In the genomic region with DNA sequence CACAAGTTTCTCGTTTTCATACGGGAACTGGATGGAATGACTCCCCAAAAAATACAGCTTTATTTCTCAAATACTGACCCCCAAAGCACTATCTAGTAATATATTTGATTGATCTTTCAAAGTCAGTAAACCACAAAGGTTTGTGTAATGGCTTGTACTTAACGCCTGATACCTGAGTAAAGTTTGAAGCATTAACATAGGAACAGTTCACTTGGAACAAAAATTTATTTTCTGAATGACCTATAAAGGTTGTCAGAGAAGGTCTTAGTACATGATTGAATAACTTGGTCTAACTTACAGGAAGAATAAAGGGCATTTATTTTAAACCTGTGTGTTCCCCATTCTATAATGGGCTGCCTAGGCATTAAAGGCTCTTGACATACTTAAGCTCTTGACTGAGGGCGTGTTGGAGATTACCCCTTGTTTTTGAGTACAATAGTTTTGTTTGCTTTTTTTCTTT, we compare ENCODE assay signal across 8 cellular contexts. TPM values are rescaled to one million over a fixed set of nuclear protein-coding genes. Genes with fewer than 3 reads are reported as not detected.
A peak's percentile ranks its signal among the peaks of the same experiment; 100 is the strongest.
DNase-seq lines count a peak whose midpoint lies in the region; ATAC-seq and TF ChIP-seq lines count a peak whose summit lies in the region.

No MANE protein-coding gene starts in this region.

- no peaks in the 10 kb centered on the region for H3K9me2 ChIP-seq in DOHH2 (replicated peaks; ENCODE audit: control insufficient read depth, low read length)

- H3K9ac ChIP-seq in OCI-LY3 (ENCODE audit: low read length): peak overlapping the region; percentile 89

- no peaks in the 10 kb centered on the region for H4K20me1 ChIP-seq in DOHH2 (ENCODE audit: control insufficient read depth, insufficient read depth, low read depth, low read length)
- H4K20me1 ChIP-seq in OCI-LY3 (ENCODE audit: insufficient read depth, low read length): no peaks in the 10 kb centered on the region

- H3K4me3 ChIP-seq in DOHH2 (ENCODE audit: low read length) (peak overlapping the region; percentile 94), OCI-LY3 (ENCODE audit: low read length) (peak overlapping the region; percentile 91), esophagus (ENCODE audit: low read depth in 1 of 2, low read length in 2 of 2) (peak overlapping the region; percentile 50 to 61)

- H3K9me3 ChIP-seq in DOHH2 (ENCODE audit: control insufficient read depth, insufficient read depth, low read length) (no peaks in the 10 kb centered on the region; the same call in 1 of the 2 replicates), OCI-LY3 (ENCODE audit: insufficient read depth, low read length) (no peaks in the 10 kb centered on the region), esophagus (ENCODE audit: control insufficient read depth in 2 of 2, insufficient read depth in 1 of 2, low read depth in 1 of 2, low read length in 1 of 2) (peaks cover 0 to 5% of the 10 kb centered on the region in 2 donors)

- DNase-seq in pons (ENCODE audit: low spot score): peak; percentile 46
- no peak for DNase-seq in H4 (ENCODE audit: low spot score)
- DNase-seq in activated CD8-positive, alpha-beta T cell treated with anti-CD3 and anti-CD28 coated beads, Interleukin-2, amount 10 ng/mL, durations not matched to agents 7 days and 5 days: no peak
- no peak for DNase-seq in activated CD4-positive, alpha-beta T cell treated with anti-CD3 and anti-CD28 coated beads, Interleukin-2, amount 50 U/mL, for 4 hours

- CTCF ChIA-PET in activated CD8-positive, alpha-beta T cell treated with anti-CD3 and anti-CD28 coated beads, Interleukin-2, amount 10 ng/mL, durations not matched to agents 7 days and 5 days (lab: Charles Lee): no interaction called here

- H3K27me3 ChIP-seq in DOHH2 (ENCODE audit: control insufficient read depth, low read length) (no peaks in the 10 kb centered on the region), OCI-LY3 (ENCODE audit: low read depth, low read length) (peaks cover 20% of the 10 kb centered on the region), esophagus (ENCODE audit: control insufficient read depth in 1 of 2, insufficient read depth in 2 of 2, low read length in 2 of 2) (peaks cover 0 to 3% of the 10 kb centered on the region in 2 donors)

- no peak overlapping the region for H3K27ac Mint-ChIP-seq in activated CD8-positive, alpha-beta T cell treated with anti-CD3 and anti-CD28 coated beads, Interleukin-2, amount 10 ng/mL, durations not matched to agents 7 days and 5 days

- H3K36me3 ChIP-seq in DOHH2 (ENCODE audit: control insufficient read depth, low read length) (peaks cover 7% of the 10 kb centered on the region), OCI-LY3 (replicated peaks; ENCODE audit: low read depth, low read length) (no peaks in the 10 kb centered on the region), esophagus (ENCODE audit: control insufficient read depth in 2 of 2, insufficient read depth in 2 of 2, low read length in 1 of 2) (no peaks in the 10 kb centered on the region)

- POLR2A ChIA-PET in activated CD8-positive, alpha-beta T cell treated with anti-CD3 and anti-CD28 coated beads, Interleukin-2, amount 10 ng/mL, durations not matched to agents 7 days and 5 days (lab: Charles Lee): no interaction called here

- H3K27ac ChIP-seq in DOHH2 (ENCODE audit: low read depth, low read length): no peak overlapping the region
- no peak overlapping the region for H3K27ac ChIP-seq in OCI-LY3 (ENCODE audit: low read length)
- peak overlapping the region in 1 of 2 donors; percentile 40 for H3K27ac ChIP-seq in esophagus (ENCODE audit: low read depth in 2 of 2, low read length in 1 of 2)

- peaks cover 17% of the 10 kb centered on the region for H3K27me3 Mint-ChIP-seq in activated CD8-positive, alpha-beta T cell treated with anti-CD3 and anti-CD28 coated beads, Interleukin-2, amount 10 ng/mL, durations not matched to agents 7 days and 5 days (ENCODE audit: low read depth)

- H2AFZ ChIP-seq in OCI-LY3 (ENCODE audit: low read depth, low read length): peak overlapping the region; percentile 90; the same call in 1 of the 2 replicates

- no peaks in the 10 kb centered on the region for H3K9me3 Mint-ChIP-seq in activated CD8-positive, alpha-beta T cell treated with anti-CD3 and anti-CD28 coated beads, Interleukin-2, amount 10 ng/mL, durations not matched to agents 7 days and 5 days (ENCODE audit: insufficient read depth)

- 9 to 12% methylated on average over 4 of the region's 4 CpGs for WGBS in esophagus, 2 donors

- H3K4me2 ChIP-seq in DOHH2 (ENCODE audit: low read length) (peak overlapping the region; percentile 67), OCI-LY3 (ENCODE audit: low read length) (peak overlapping the region; percentile 76)

- H3K79me2 ChIP-seq in DOHH2 (ENCODE audit: control insufficient read depth, low read length) (peaks cover 28% of the 10 kb centered on the region), OCI-LY3 (ENCODE audit: low read length) (no peaks in the 10 kb centered on the region)

- H3K36me3 Mint-ChIP-seq in activated CD8-positive, alpha-beta T cell treated with anti-CD3 and anti-CD28 coated beads, Interleukin-2, amount 10 ng/mL, durations not matched to agents 7 days and 5 days (ENCODE audit: low read depth): no peaks in the 10 kb centered on the region

- no peak for ATAC-seq in activated CD8-positive, alpha-beta T cell treated with anti-CD3 and anti-CD28 coated beads, Interleukin-2, amount 10 ng/mL, durations not matched to agents 7 days and 5 days
- no peak for ATAC-seq in HG02840 (IDR thresholded peaks at IDR 0.05; ENCODE audit: low FRiP score, unreplicated experiment)

- TF ChIP-seq CTCF in DOHH2 (IDR thresholded peaks at IDR 0.05; ENCODE audit: low read depth, low read length, poor library complexity, severe bottlenecking) (no peak), OCI-LY3 (IDR thresholded peaks at IDR 0.05; ENCODE audit: low read depth, low read length) (no peak)

- peaks cover 8% of the 10 kb centered on the region for H3K4me1 Mint-ChIP-seq in activated CD8-positive, alpha-beta T cell treated with anti-CD3 and anti-CD28 coated beads, Interleukin-2, amount 10 ng/mL, durations not matched to agents 7 days and 5 days (ENCODE audit: low read depth)

- no peak overlapping the region for H3K4me3 Mint-ChIP-seq in activated CD8-positive, alpha-beta T cell treated with anti-CD3 and anti-CD28 coated beads, Interleukin-2, amount 10 ng/mL, durations not matched to agents 7 days and 5 days

- peaks cover 6% of the 10 kb centered on the region; the same call in 1 of the 2 replicates for H3F3A ChIP-seq in DOHH2 (ENCODE audit: control insufficient read depth, insufficient read depth)

- H3K4me1 ChIP-seq in DOHH2 (ENCODE audit: control insufficient read depth, low read length): peaks cover 24% of the 10 kb centered on the region
- H3K4me1 ChIP-seq in OCI-LY3 (ENCODE audit: low read length): peaks cover 16% of the 10 kb centered on the region
- peaks cover 2 to 8% of the 10 kb centered on the region in 2 donors for H3K4me1 ChIP-seq in esophagus (ENCODE audit: control insufficient read depth in 2 of 2, insufficient read depth in 2 of 2, low read length in 1 of 2)

RNA-seq across cellular contexts. Expression of gene PCDH9, which starts 1.4 kb away (rescaled TPM):
- under 1 TPM; 0.12 to 0.14 TPM for polyA plus RNA-seq in esophagus
- 5.6 and 7.7 TPM in 2 replicates for total RNA-seq in H4 (2014; rRNA removed; shearing (Covaris generic))
- total RNA-seq in activated CD8-positive, alpha-beta T cell treated with anti-CD3 and anti-CD28 coated beads, Interleukin-2, amount 10 ng/mL, durations not matched to agents 7 days and 5 days: under 1 TPM; 0.08 to 0.13 TPM
